1 cellular context compared by ENCODE assay signal in the genomic region with DNA sequence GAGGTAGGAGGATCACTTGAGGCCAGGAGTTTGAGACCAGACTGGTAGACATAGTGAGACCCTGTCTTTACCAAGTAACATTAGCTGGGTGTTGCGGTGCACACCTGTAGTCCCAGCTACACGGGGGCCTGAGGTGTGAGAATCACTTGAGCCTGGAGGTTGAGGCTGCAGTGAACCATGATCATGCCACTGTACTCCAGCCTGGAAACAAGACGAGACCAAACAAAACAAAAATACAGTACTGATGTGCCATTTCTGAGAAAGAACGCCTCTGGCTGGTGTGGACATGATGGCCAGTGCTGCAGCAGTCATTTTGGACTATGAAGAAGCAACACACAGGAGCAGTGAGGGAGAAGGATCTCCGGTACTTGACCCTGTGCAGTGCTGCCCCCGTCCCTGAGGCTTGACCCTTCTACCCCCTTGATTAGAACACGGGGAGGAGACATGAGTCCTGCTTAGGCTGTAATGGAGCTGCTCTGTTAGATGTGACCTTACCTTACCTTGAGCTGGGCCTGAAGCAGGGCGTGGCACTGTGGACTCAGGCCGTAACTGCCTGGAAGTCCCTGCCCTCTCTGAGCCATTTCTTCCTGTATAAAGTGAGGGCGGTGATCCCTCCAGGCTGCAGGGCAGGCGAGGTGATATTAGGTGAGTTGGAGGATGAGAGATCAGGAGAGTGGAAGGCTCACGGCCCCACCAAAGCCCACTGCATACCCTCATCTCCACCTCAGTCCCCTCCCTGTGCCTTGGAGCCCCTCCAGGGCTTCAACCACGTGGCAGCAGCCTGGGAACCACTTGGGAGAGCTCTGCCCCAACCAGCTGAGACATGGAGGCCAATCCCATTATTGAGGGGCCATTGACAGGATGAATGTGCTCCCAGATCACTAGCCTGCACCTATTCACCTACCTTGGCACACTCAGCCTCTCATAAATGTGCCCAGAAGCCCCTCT.
TF ChIP-seq lines count a peak whose summit lies in the region.

No MANE protein-coding gene starts in this region.

TF ChIP-seq in HepG2, 621 proteins besides CTCF, POLR2A, EP300 and RAD21 (continued from another document):
- TF ChIP-seq ZNF839 (CRISPR knock-in tag; IDR thresholded peaks at IDR 0.05; ENCODE audit: borderline replicate concordance), result 0 out of 2 replicates have a peak, but pooled peaks have one; percentile 49
- TF ChIP-seq ZBTB25 (CRISPR knock-in tag; IDR thresholded peaks at IDR 0.05), result peak; percentile 11; the same call in 1 of the 2 replicates
- TF ChIP-seq RXRB (CRISPR knock-in tag; IDR thresholded peaks at IDR 0.05; ENCODE audit: borderline replicate concordance), result 0 out of 2 replicates have a peak, but pooled peaks have one; percentile 18
- TF ChIP-seq POLR2G (IDR thresholded peaks at IDR 0.05; ENCODE audit: low read depth, low read length), result peak; percentile 85
- TF ChIP-seq, protein P1, sequence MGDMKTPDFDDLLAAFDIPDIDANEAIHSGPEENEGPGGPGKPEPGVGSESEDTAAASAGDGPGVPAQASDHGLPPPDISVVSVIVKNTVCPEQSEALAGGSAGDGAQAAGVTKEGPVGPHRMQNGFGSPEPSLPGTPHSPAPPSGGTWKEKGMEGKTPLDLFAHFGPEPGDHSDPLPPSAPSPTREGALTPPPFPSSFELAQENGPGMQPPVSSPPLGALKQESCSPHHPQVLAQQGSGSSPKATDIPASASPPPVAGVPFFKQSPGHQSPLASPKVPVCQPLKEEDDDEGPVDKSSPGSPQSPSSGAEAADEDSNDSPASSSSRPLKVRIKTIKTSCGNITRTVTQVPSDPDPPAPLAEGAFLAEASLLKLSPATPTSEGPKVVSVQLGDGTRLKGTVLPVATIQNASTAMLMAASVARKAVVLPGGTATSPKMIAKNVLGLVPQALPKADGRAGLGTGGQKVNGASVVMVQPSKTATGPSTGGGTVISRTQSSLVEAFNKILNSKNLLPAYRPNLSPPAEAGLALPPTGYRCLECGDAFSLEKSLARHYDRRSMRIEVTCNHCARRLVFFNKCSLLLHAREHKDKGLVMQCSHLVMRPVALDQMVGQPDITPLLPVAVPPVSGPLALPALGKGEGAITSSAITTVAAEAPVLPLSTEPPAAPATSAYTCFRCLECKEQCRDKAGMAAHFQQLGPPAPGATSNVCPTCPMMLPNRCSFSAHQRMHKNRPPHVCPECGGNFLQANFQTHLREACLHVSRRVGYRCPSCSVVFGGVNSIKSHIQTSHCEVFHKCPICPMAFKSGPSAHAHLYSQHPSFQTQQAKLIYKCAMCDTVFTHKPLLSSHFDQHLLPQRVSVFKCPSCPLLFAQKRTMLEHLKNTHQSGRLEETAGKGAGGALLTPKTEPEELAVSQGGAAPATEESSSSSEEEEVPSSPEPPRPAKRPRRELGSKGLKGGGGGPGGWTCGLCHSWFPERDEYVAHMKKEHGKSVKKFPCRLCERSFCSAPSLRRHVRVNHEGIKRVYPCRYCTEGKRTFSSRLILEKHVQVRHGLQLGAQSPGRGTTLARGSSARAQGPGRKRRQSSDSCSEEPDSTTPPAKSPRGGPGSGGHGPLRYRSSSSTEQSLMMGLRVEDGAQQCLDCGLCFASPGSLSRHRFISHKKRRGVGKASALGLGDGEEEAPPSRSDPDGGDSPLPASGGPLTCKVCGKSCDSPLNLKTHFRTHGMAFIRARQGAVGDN (CRISPR knock-in tag; IDR thresholded peaks at IDR 0.05), result peak; percentile 35
- peak; percentile 91 for TF ChIP-seq ZNF770 (CRISPR knock-in tag; IDR thresholded peaks at IDR 0.05)
- TF ChIP-seq RBM22 (optimal IDR thresholded peaks at IDR 0.05; ENCODE audit: low read length), result peak; percentile 97
- TF ChIP-seq POLR2AphosphoS5 (IDR thresholded peaks at IDR 0.05; ENCODE audit: low read depth, low read length), result peak; percentile 46
